Comparison of ENCODE assay signal across 1 cellular context in the genomic region with DNA sequence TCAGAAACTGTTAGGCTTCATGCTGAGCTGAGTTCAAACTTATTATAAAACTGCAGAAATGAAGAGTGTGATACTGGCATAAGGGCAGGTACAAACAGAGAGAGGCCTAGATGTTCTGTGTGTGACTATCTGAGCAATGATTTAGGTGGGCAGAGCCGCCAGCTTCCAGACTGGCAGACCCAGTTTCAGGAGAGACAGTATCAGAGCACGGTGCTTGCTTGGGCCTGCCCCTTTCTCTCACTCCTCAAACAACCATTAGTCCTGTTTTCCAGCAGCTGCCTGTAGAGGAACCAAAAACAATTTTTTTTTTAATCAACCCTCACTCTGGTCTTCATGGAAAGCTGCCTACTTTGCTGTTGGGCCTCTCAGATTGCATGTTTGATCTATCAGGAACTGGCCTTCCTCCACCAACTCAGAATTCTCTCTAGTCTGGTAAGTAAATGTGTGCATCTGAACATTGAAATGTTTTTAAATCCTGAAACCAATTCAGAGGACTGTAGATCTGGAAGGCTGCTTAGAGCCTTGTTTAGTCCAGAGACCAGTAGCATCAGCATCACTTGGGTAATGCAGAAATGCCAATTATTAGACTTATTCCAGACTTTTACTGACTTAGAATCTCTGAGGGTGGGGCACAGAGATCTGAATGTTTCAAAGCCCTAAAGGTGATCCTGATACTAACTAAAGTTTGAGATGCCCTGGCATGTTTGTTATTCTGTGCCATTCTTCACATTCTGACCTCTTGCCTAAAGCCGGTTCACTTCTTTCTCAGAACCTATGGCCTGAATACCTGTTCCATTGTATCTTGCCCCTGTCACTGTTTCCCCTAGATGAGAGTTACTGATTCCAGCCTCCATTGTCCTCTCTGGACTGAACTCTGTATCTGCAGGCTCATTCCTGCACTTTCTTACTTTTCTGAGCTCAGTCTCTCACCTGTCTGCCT.
TF ChIP-seq lines count a peak whose summit lies in the region.

No MANE protein-coding gene starts in this region.

TF ChIP-seq in GM23338, 12 proteins besides CTCF, POLR2A, EP300 and RAD21 (continued from another document):
- TF ChIP-seq, protein P1, sequence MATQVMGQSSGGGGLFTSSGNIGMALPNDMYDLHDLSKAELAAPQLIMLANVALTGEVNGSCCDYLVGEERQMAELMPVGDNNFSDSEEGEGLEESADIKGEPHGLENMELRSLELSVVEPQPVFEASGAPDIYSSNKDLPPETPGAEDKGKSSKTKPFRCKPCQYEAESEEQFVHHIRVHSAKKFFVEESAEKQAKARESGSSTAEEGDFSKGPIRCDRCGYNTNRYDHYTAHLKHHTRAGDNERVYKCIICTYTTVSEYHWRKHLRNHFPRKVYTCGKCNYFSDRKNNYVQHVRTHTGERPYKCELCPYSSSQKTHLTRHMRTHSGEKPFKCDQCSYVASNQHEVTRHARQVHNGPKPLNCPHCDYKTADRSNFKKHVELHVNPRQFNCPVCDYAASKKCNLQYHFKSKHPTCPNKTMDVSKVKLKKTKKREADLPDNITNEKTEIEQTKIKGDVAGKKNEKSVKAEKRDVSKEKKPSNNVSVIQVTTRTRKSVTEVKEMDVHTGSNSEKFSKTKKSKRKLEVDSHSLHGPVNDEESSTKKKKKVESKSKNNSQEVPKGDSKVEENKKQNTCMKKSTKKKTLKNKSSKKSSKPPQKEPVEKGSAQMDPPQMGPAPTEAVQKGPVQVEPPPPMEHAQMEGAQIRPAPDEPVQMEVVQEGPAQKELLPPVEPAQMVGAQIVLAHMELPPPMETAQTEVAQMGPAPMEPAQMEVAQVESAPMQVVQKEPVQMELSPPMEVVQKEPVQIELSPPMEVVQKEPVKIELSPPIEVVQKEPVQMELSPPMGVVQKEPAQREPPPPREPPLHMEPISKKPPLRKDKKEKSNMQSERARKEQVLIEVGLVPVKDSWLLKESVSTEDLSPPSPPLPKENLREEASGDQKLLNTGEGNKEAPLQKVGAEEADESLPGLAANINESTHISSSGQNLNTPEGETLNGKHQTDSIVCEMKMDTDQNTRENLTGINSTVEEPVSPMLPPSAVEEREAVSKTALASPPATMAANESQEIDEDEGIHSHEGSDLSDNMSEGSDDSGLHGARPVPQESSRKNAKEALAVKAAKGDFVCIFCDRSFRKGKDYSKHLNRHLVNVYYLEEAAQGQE (IDR thresholded peaks at IDR 0.05; ENCODE audit: unreplicated experiment) = no peak
- TF ChIP-seq POLR2AphosphoS5 (IDR thresholded peaks at IDR 0.05; ENCODE audit: low read depth) (no peak), NANOG (IDR thresholded peaks at IDR 0.05; ENCODE audit: borderline replicate concordance) (no peak), STAT1 (IDR thresholded peaks at IDR 0.05; ENCODE audit: unreplicated experiment) (no peak), ETS1 (IDR thresholded peaks at IDR 0.05) (no peak), CREB1 (CRISPR knock-in tag; IDR thresholded peaks at IDR 0.05; ENCODE audit: low read depth) (no peak), EZH2 (IDR thresholded peaks at IDR 0.05; ENCODE audit: low read depth, unreplicated experiment) (no peak)
- TF ChIP-seq, protein P2, sequence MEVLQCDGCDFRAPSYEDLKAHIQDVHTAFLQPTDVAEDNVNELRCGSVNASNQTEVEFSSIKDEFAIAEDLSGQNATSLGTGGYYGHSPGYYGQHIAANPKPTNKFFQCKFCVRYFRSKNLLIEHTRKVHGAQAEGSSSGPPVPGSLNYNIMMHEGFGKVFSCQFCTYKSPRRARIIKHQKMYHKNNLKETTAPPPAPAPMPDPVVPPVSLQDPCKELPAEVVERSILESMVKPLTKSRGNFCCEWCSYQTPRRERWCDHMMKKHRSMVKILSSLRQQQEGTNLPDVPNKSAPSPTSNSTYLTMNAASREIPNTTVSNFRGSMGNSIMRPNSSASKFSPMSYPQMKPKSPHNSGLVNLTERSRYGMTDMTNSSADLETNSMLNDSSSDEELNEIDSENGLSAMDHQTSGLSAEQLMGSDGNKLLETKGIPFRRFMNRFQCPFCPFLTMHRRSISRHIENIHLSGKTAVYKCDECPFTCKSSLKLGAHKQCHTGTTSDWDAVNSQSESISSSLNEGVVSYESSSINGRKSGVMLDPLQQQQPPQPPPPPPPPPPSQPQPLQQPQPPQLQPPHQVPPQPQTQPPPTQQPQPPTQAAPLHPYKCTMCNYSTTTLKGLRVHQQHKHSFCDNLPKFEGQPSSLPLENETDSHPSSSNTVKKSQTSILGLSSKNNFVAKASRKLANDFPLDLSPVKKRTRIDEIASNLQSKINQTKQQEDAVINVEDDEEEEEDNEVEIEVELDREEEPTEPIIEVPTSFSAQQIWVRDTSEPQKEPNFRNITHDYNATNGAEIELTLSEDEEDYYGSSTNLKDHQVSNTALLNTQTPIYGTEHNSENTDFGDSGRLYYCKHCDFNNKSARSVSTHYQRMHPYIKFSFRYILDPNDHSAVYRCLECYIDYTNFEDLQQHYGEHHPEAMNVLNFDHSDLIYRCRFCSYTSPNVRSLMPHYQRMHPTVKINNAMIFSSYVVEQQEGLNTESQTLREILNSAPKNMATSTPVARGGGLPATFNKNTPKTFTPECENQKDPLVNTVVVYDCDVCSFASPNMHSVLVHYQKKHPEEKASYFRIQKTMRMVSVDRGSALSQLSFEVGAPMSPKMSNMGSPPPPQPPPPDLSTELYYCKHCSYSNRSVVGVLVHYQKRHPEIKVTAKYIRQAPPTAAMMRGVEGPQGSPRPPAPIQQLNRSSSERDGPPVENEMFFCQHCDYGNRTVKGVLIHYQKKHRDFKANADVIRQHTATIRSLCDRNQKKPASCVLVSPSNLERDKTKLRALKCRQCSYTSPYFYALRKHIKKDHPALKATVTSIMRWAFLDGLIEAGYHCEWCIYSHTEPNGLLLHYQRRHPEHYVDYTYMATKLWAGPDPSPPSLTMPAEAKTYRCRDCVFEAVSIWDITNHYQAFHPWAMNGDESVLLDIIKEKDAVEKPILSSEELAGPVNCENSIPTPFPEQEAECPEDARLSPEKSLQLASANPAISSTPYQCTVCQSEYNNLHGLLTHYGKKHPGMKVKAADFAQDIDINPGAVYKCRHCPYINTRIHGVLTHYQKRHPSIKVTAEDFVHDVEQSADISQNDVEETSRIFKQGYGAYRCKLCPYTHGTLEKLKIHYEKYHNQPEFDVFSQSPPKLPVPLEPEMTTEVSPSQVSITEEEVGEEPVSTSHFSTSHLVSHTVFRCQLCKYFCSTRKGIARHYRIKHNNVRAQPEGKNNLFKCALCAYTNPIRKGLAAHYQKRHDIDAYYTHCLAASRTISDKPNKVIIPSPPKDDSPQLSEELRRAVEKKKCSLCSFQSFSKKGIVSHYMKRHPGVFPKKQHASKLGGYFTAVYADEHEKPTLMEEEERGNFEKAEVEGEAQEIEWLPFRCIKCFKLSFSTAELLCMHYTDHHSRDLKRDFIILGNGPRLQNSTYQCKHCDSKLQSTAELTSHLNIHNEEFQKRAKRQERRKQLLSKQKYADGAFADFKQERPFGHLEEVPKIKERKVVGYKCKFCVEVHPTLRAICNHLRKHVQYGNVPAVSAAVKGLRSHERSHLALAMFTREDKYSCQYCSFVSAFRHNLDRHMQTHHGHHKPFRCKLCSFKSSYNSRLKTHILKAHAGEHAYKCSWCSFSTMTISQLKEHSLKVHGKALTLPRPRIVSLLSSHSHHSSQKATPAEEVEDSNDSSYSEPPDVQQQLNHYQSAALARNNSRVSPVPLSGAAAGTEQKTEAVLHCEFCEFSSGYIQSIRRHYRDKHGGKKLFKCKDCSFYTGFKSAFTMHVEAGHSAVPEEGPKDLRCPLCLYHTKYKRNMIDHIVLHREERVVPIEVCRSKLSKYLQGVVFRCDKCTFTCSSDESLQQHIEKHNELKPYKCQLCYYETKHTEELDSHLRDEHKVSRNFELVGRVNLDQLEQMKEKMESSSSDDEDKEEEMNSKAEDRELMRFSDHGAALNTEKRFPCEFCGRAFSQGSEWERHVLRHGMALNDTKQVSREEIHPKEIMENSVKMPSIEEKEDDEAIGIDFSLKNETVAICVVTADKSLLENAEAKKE (CRISPR knock-in tag; IDR thresholded peaks at IDR 0.05) = no peak
